Comparison of ENCODE assay signal across 22 cellular contexts in genomic region chr20:24502661-24503060, GRCh38. TPM values are rescaled to one million over a fixed set of nuclear protein-coding genes. Genes with fewer than 3 reads are reported as not detected.
DNase-seq lines count a peak whose midpoint lies in the region; TF ChIP-seq lines count a peak whose summit lies in the region.
"Had no signal": no experiment of that assay in that cellular context is flagged by ENCODE, and none has a peak within 500 bp of the region (broad histone marks: within the 10 kb centered on the region; RNA-seq: fewer than 3 reads in every experiment).

No MANE protein-coding gene starts in this region.

- H3K9me3 ChIP-seq in adipocyte (ENCODE audit: control insufficient read depth, low read length) (no peaks in the 10 kb centered on the region), right atrium auricular region (no peaks in the 10 kb centered on the region)
- H3K9me3 ChIP-seq: BE2C, lower lobe of right lung, pancreas, thoracic aorta had no signal

- intact Hi-C loops in dorsolateral prefrontal cortex (cut with DNase I), result loop anchor here (2.0 to 10.0 kb wide), 4 partner anchors 32 to 202 kb away; partner anchors contain the start of gene SYNDIG1 (in 1 of the 2)

- peak overlapping the region; percentile 52 for H3K9ac ChIP-seq in adipocyte (ENCODE audit: low read length)

- TF ChIP-seq CTCF in dorsolateral prefrontal cortex (IDR thresholded peaks at IDR 0.05 in 54 of 56, conservative IDR thresholded peaks at IDR 0.05 in 2 of 56; ENCODE audit: low read depth in 1 of 56, partially characterized antibody in 56 of 56) (no peak), right atrium auricular region (IDR thresholded peaks at IDR 0.05) (no peak), foreskin fibroblast (IDR thresholded peaks at IDR 0.05; ENCODE audit: low read depth, low read length) (no peak)

- peaks cover 19% of the 10 kb centered on the region for H3K4me1 ChIP-seq in adipocyte (ENCODE audit: control insufficient read depth, insufficient read depth, low read length)
- peaks cover 0 to 33% of the 10 kb centered on the region in 2 donors for H3K4me1 ChIP-seq in right atrium auricular region
- H3K4me1 ChIP-seq: lower lobe of right lung had no signal

- H3K36me3 ChIP-seq in adipocyte (ENCODE audit: control insufficient read depth, insufficient read depth, low read length, severe bottlenecking) (no peaks in the 10 kb centered on the region), right atrium auricular region (no peaks in the 10 kb centered on the region)
- H3K36me3 ChIP-seq: BE2C, lower lobe of right lung, pancreas, thoracic aorta had no signal

- H3K27ac ChIP-seq in dorsolateral prefrontal cortex (peak overlapping the region; percentile 23 to 94 (median 85)), right atrium auricular region (peak overlapping the region; percentile 85 to 91), substantia nigra (ENCODE audit: low read depth, low read length, poor library complexity, severe bottlenecking) (peak overlapping the region; percentile 77)
- H3K27ac ChIP-seq: HL-60, lower lobe of right lung, pancreas, thoracic aorta, WERI-Rb-1 had no signal

- H3K4me3 ChIP-seq in adipocyte (ENCODE audit: low read length), result peak overlapping the region; percentile 38
- H3K4me3 ChIP-seq in dorsolateral prefrontal cortex, result peak overlapping the region in 6 of 59 donors; percentile 4 to 28 (median 21)
- no peak overlapping the region for H3K4me3 ChIP-seq in right atrium auricular region
- no peak overlapping the region for H3K4me3 ChIP-seq in foreskin fibroblast (ENCODE audit: low read depth in 1 of 2, low read length in 2 of 2)
- H3K4me3 ChIP-seq: lower lobe of right lung, pancreas had no signal

- no peak for DNase-seq in adipocyte (ENCODE audit: low read depth)
- DNase-seq in dorsolateral prefrontal cortex, result peak in 1 of 10 donors; percentile 53
- DNase-seq in right atrium auricular region (ENCODE audit: low spot score), result peak; percentile 55
- DNase-seq in substantia nigra (lab: John Stamatoyannopoulos, UW), result no peak
- no peak for DNase-seq in NOMO-1 treated with DMSO at 0.1 percent for 48 hours (lab: John Stamatoyannopoulos, UW; ENCODE audit: unreplicated experiment)
- DNase-seq in ecto neural progenitor cell (ENCODE audit: low spot score), result no peak
- no peak for DNase-seq in foreskin fibroblast
- DNase-seq: activated CD8-positive, alpha-beta T cell treated with anti-CD3 and anti-CD28 coated beads, Interleukin-2, amount 10 ng/mL, durations not matched to agents 7 days and 5 days; immature natural killer cell; lower lobe of right lung; naive thymus-derived CD4-positive, alpha-beta T cell; NCI-H2029; pancreas; SHP77; WERI-Rb-1 had no signal

- H3K27me3 ChIP-seq in adipocyte (replicated peaks; ENCODE audit: control insufficient read depth, insufficient read depth, low read length) (no peaks in the 10 kb centered on the region), dorsolateral prefrontal cortex (no peaks in the 10 kb centered on the region), right atrium auricular region (no peaks in the 10 kb centered on the region)
- H3K27me3 ChIP-seq: BE2C, pancreas had no signal

RNA-seq across cellular contexts. Expression of gene SYNDIG1, which starts 33.2 kb away (rescaled TPM):
- total RNA-seq in dorsolateral prefrontal cortex (10 to 100 TPM; 26.8 to 67.4 (median 45.8) TPM), right atrium auricular region (10 to 100 TPM; 21.7 to 38.1 TPM)
- total RNA-seq: activated CD8-positive, alpha-beta T cell treated with anti-CD3 and anti-CD28 coated beads, Interleukin-2, amount 10 ng/mL, durations not matched to agents 7 days and 5 days; activated T-helper 1 cell treated with anti-CD3 and anti-CD28 coated beads, Interleukin-12 subunit alpha, Interleukin-12 subunit beta, Interleukin-2, Interleukin-4 antibody, amounts not matched to agents 30 ng/mL and 10 ng/mL and 1 ng/mL, durations not matched to agents 14 hours and 24 hours and 36 hours; G401; glomerular endothelial cell; naive thymus-derived CD4-positive, alpha-beta T cell; NCI-H460 had no signal
